ENCODE assay signal across 1 cellular context in genomic region chr2:202911513-202912341, GRCh38.
TF ChIP-seq lines count a peak whose summit lies in the region.

TSS of gene CARF (plus strand) at chr2:202912275. CDS start at chr2:202941903, 29,628 bp downstream.
TSS of gene WDR12 (minus strand) at chr2:202911673. CDS start at chr2:202911476, 197 bp downstream.

TF ChIP-seq in HepG2, 621 proteins besides CTCF, POLR2A, EP300 and RAD21 (continued from another document and continues in another):
- TF ChIP-seq LRRFIP1 (CRISPR knock-in tag; conservative IDR thresholded peaks at IDR 0.05) (no peak), RBM22 (optimal IDR thresholded peaks at IDR 0.05; ENCODE audit: low read length) (no peak), AKNA (CRISPR knock-in tag; IDR thresholded peaks at IDR 0.05; ENCODE audit: borderline replicate concordance) (no peak), ZNF607 (CRISPR knock-in tag; IDR thresholded peaks at IDR 0.05; ENCODE audit: borderline replicate concordance) (0 out of 2 replicates have a peak, but pooled peaks have one; percentile 23), ZIK1 (CRISPR knock-in tag; IDR thresholded peaks at IDR 0.05; ENCODE audit: borderline replicate concordance, low read depth) (0 out of 2 replicates have a peak, but pooled peaks have one; percentile 26), TFE3 (CRISPR knock-in tag; IDR thresholded peaks at IDR 0.05) (peak; percentile 93), SAFB2 (CRISPR knock-in tag; IDR thresholded peaks at IDR 0.05; ENCODE audit: borderline replicate concordance, low read depth) (peak; percentile 69; the same call in 1 of the 2 replicates), CCAR2 (optimal IDR thresholded peaks at IDR 0.05; ENCODE audit: low read depth, low read length) (peak; percentile 93), JUN (CRISPR knock-in tag; IDR thresholded peaks at IDR 0.05) (no peak), HMGXB4 (CRISPR knock-in tag; IDR thresholded peaks at IDR 0.05; ENCODE audit: borderline replicate concordance in 1 of 2, low read depth in 1 of 2) (peak; percentile 56 to 68), E2F1 (CRISPR knock-in tag; IDR thresholded peaks at IDR 0.05) (no peak), GTF2F1 (IDR thresholded peaks at IDR 0.05; ENCODE audit: low read length) (peak; percentile 67; the same call in 1 of the 2 replicates), ARNT (IDR thresholded peaks at IDR 0.05) (no peak), KLF13 (CRISPR knock-in tag; IDR thresholded peaks at IDR 0.05) (no peak), KIAA2018 (CRISPR knock-in tag; IDR thresholded peaks at IDR 0.05; ENCODE audit: borderline replicate concordance) (no peak), SUZ12 (IDR thresholded peaks at IDR 0.05; ENCODE audit: low read depth, low read length) (peak; percentile 45), FOSL2 (CRISPR knock-in tag; IDR thresholded peaks at IDR 0.05) (peak; percentile 53), ETV6 (CRISPR knock-in tag; conservative IDR thresholded peaks at IDR 0.05) (0 out of 2 replicates have a peak, but pooled peaks have one; percentile 27), ZNF34 (CRISPR knock-in tag; IDR thresholded peaks at IDR 0.05; ENCODE audit: borderline replicate concordance) (no peak), ZBTB44 (CRISPR knock-in tag; IDR thresholded peaks at IDR 0.05) (no peak), ZNF432 (CRISPR knock-in tag; IDR thresholded peaks at IDR 0.05; ENCODE audit: borderline replicate concordance) (no peak), HMGXB3 (CRISPR knock-in tag; IDR thresholded peaks at IDR 0.05; ENCODE audit: borderline replicate concordance) (0 out of 2 replicates have a peak, but pooled peaks have one; percentile 10)
